2 cellular contexts compared by ENCODE assay signal in genomic region chr19:4714016-4714415, GRCh38.
TF ChIP-seq lines count a peak whose summit lies in the region.

No MANE protein-coding gene starts in this region.

TF ChIP-seq in SK-N-SH, 30 proteins besides CTCF, POLR2A, EP300 and RAD21:
- no peak for TF ChIP-seq USF1 (IDR thresholded peaks at IDR 0.05; ENCODE audit: borderline replicate concordance, low read depth)
- no peak for TF ChIP-seq SMC3 (IDR thresholded peaks at IDR 0.05; ENCODE audit: low read depth, low read length)
- TF ChIP-seq REST (IDR thresholded peaks at IDR 0.05; ENCODE audit: low read depth, low read length), result no peak
- no peak for TF ChIP-seq CHD2 (IDR thresholded peaks at IDR 0.05; ENCODE audit: low read length, partially characterized antibody)
- TF ChIP-seq NFIC (IDR thresholded peaks at IDR 0.05; ENCODE audit: borderline replicate concordance), result no peak
- TF ChIP-seq GATA2 (CRISPR knock-in tag; IDR thresholded peaks at IDR 0.05), result no peak
- no peak for TF ChIP-seq GABPA (IDR thresholded peaks at IDR 0.05; ENCODE audit: low read depth)
- TF ChIP-seq POLR2AphosphoS5 (IDR thresholded peaks at IDR 0.05; ENCODE audit: low read depth, low read length), result no peak
- TF ChIP-seq ELF1 (IDR thresholded peaks at IDR 0.05), result no peak
- TF ChIP-seq MEF2A (IDR thresholded peaks at IDR 0.05; ENCODE audit: borderline replicate concordance, low read depth), result no peak
- no peak for TF ChIP-seq MXI1 (IDR thresholded peaks at IDR 0.05; ENCODE audit: low read depth, low read length)
- no peak for TF ChIP-seq JUND (IDR thresholded peaks at IDR 0.05)
TF ChIP-seq in SK-N-SH: peak in this region for 0.

TF ChIP-seq in SK-N-SH treated with all-trans-retinoic acid at 6 μM for 48 hours, 23 proteins besides CTCF, POLR2A, EP300 and RAD21:
- TF ChIP-seq SNAI2 (CRISPR knock-in tag; IDR thresholded peaks at IDR 0.05) (no peak), ZFP3 (CRISPR knock-in tag; IDR thresholded peaks at IDR 0.05) (no peak), GLIS3 (CRISPR knock-in tag; IDR thresholded peaks at IDR 0.05) (no peak), ZNF8 (CRISPR knock-in tag; IDR thresholded peaks at IDR 0.05) (no peak), ISL1 (CRISPR knock-in tag; IDR thresholded peaks at IDR 0.05) (no peak), ESRRG (CRISPR knock-in tag; IDR thresholded peaks at IDR 0.05) (no peak), ZFP30 (CRISPR knock-in tag; IDR thresholded peaks at IDR 0.05) (no peak), ZNF70 (CRISPR knock-in tag; IDR thresholded peaks at IDR 0.05) (no peak), POU6F1 (CRISPR knock-in tag; IDR thresholded peaks at IDR 0.05; ENCODE audit: borderline replicate concordance, low read depth) (no peak), CREB5 (CRISPR knock-in tag; IDR thresholded peaks at IDR 0.05; ENCODE audit: low read depth) (no peak), CSRNP3 (CRISPR knock-in tag; IDR thresholded peaks at IDR 0.05) (no peak), CSDC2 (CRISPR knock-in tag; IDR thresholded peaks at IDR 0.05) (no peak), OSR1 (CRISPR knock-in tag; IDR thresholded peaks at IDR 0.05) (no peak), PATZ1 (CRISPR knock-in tag; IDR thresholded peaks at IDR 0.05; ENCODE audit: borderline replicate concordance) (no peak), PPARA (CRISPR knock-in tag; IDR thresholded peaks at IDR 0.05; ENCODE audit: borderline replicate concordance) (no peak), ZC3H10 (CRISPR knock-in tag; IDR thresholded peaks at IDR 0.05) (no peak), TOX (CRISPR knock-in tag; IDR thresholded peaks at IDR 0.05; ENCODE audit: borderline replicate concordance) (no peak)
